Comparison of ENCODE assay signal across 2 cellular contexts in genomic region chr2:125169022-125169763, GRCh38.
TF ChIP-seq lines count a peak whose summit lies in the region.

No MANE protein-coding gene starts in this region.

TF ChIP-seq in GM23338, 12 proteins besides CTCF, POLR2A, EP300 and RAD21:
- TF ChIP-seq ZNF331 (CRISPR knock-in tag; IDR thresholded peaks at IDR 0.05; ENCODE audit: low read depth) (no peak), STAT1 (IDR thresholded peaks at IDR 0.05; ENCODE audit: unreplicated experiment) (no peak), NANOG (IDR thresholded peaks at IDR 0.05; ENCODE audit: borderline replicate concordance) (no peak), CREB1 (CRISPR knock-in tag; IDR thresholded peaks at IDR 0.05; ENCODE audit: low read depth) (no peak), JUNB (IDR thresholded peaks at IDR 0.05; ENCODE audit: unreplicated experiment) (no peak), REST (IDR thresholded peaks at IDR 0.05; ENCODE audit: unreplicated experiment) (no peak), ZNF114 (CRISPR knock-in tag; IDR thresholded peaks at IDR 0.05) (no peak), EZH2phosphoT487 (IDR thresholded peaks at IDR 0.05; ENCODE audit: unreplicated experiment) (no peak), POLR2AphosphoS5 (IDR thresholded peaks at IDR 0.05; ENCODE audit: low read depth) (no peak), EZH2 (IDR thresholded peaks at IDR 0.05; ENCODE audit: low read depth, unreplicated experiment) (no peak)
- TF ChIP-seq, protein P1, sequence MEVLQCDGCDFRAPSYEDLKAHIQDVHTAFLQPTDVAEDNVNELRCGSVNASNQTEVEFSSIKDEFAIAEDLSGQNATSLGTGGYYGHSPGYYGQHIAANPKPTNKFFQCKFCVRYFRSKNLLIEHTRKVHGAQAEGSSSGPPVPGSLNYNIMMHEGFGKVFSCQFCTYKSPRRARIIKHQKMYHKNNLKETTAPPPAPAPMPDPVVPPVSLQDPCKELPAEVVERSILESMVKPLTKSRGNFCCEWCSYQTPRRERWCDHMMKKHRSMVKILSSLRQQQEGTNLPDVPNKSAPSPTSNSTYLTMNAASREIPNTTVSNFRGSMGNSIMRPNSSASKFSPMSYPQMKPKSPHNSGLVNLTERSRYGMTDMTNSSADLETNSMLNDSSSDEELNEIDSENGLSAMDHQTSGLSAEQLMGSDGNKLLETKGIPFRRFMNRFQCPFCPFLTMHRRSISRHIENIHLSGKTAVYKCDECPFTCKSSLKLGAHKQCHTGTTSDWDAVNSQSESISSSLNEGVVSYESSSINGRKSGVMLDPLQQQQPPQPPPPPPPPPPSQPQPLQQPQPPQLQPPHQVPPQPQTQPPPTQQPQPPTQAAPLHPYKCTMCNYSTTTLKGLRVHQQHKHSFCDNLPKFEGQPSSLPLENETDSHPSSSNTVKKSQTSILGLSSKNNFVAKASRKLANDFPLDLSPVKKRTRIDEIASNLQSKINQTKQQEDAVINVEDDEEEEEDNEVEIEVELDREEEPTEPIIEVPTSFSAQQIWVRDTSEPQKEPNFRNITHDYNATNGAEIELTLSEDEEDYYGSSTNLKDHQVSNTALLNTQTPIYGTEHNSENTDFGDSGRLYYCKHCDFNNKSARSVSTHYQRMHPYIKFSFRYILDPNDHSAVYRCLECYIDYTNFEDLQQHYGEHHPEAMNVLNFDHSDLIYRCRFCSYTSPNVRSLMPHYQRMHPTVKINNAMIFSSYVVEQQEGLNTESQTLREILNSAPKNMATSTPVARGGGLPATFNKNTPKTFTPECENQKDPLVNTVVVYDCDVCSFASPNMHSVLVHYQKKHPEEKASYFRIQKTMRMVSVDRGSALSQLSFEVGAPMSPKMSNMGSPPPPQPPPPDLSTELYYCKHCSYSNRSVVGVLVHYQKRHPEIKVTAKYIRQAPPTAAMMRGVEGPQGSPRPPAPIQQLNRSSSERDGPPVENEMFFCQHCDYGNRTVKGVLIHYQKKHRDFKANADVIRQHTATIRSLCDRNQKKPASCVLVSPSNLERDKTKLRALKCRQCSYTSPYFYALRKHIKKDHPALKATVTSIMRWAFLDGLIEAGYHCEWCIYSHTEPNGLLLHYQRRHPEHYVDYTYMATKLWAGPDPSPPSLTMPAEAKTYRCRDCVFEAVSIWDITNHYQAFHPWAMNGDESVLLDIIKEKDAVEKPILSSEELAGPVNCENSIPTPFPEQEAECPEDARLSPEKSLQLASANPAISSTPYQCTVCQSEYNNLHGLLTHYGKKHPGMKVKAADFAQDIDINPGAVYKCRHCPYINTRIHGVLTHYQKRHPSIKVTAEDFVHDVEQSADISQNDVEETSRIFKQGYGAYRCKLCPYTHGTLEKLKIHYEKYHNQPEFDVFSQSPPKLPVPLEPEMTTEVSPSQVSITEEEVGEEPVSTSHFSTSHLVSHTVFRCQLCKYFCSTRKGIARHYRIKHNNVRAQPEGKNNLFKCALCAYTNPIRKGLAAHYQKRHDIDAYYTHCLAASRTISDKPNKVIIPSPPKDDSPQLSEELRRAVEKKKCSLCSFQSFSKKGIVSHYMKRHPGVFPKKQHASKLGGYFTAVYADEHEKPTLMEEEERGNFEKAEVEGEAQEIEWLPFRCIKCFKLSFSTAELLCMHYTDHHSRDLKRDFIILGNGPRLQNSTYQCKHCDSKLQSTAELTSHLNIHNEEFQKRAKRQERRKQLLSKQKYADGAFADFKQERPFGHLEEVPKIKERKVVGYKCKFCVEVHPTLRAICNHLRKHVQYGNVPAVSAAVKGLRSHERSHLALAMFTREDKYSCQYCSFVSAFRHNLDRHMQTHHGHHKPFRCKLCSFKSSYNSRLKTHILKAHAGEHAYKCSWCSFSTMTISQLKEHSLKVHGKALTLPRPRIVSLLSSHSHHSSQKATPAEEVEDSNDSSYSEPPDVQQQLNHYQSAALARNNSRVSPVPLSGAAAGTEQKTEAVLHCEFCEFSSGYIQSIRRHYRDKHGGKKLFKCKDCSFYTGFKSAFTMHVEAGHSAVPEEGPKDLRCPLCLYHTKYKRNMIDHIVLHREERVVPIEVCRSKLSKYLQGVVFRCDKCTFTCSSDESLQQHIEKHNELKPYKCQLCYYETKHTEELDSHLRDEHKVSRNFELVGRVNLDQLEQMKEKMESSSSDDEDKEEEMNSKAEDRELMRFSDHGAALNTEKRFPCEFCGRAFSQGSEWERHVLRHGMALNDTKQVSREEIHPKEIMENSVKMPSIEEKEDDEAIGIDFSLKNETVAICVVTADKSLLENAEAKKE (CRISPR knock-in tag; IDR thresholded peaks at IDR 0.05), result no peak
- TF ChIP-seq, protein P2, sequence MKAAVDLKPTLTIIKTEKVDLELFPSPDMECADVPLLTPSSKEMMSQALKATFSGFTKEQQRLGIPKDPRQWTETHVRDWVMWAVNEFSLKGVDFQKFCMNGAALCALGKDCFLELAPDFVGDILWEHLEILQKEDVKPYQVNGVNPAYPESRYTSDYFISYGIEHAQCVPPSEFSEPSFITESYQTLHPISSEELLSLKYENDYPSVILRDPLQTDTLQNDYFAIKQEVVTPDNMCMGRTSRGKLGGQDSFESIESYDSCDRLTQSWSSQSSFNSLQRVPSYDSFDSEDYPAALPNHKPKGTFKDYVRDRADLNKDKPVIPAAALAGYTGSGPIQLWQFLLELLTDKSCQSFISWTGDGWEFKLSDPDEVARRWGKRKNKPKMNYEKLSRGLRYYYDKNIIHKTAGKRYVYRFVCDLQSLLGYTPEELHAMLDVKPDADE (IDR thresholded peaks at IDR 0.05), result no peak

TF ChIP-seq in H1, 55 proteins besides CTCF, POLR2A, EP300 and RAD21:
- TF ChIP-seq PHF8 (conservative IDR thresholded peaks at IDR 0.05; ENCODE audit: low read depth, low read length) (no peak), NRF1 (IDR thresholded peaks at IDR 0.05; ENCODE audit: low read depth, low read length) (no peak), CBX8 (IDR thresholded peaks at IDR 0.05; ENCODE audit: borderline replicate concordance, low read depth, low read length) (no peak), SIN3A (conservative IDR thresholded peaks at IDR 0.05 in 1 of 2, IDR thresholded peaks at IDR 0.05 in 1 of 2; ENCODE audit: low read depth in 1 of 2, low read length in 2 of 2) (no peak), JUN (IDR thresholded peaks at IDR 0.05; ENCODE audit: low read depth, low read length) (no peak), RFX5 (IDR thresholded peaks at IDR 0.05; ENCODE audit: borderline replicate concordance, low read depth, low read length) (no peak), SIX5 (IDR thresholded peaks at IDR 0.05; ENCODE audit: low read depth, low read length) (no peak), BCL11A (IDR thresholded peaks at IDR 0.05; ENCODE audit: low read depth in 2 of 2, low read length in 2 of 2) (no peak), HDAC2 (IDR thresholded peaks at IDR 0.05; ENCODE audit: borderline replicate concordance in 1 of 2, low read depth in 2 of 2, low read length in 2 of 2) (no peak), ASH2L (IDR thresholded peaks at IDR 0.05; ENCODE audit: low read length) (no peak), TAF7 (optimal IDR thresholded peaks at IDR 0.05; ENCODE audit: borderline replicate concordance, low read depth, low read length) (no peak), CBX5 (IDR thresholded peaks at IDR 0.05; ENCODE audit: low read depth, low read length) (no peak), RBBP5 (IDR thresholded peaks at IDR 0.05; ENCODE audit: borderline replicate concordance, low read depth, low read length) (no peak), TEAD4 (IDR thresholded peaks at IDR 0.05; ENCODE audit: low read depth, low read length) (no peak), POU5F1 (IDR thresholded peaks at IDR 0.05; ENCODE audit: low read depth, low read length) (no peak)
- TF ChIP-seq, protein P3, sequence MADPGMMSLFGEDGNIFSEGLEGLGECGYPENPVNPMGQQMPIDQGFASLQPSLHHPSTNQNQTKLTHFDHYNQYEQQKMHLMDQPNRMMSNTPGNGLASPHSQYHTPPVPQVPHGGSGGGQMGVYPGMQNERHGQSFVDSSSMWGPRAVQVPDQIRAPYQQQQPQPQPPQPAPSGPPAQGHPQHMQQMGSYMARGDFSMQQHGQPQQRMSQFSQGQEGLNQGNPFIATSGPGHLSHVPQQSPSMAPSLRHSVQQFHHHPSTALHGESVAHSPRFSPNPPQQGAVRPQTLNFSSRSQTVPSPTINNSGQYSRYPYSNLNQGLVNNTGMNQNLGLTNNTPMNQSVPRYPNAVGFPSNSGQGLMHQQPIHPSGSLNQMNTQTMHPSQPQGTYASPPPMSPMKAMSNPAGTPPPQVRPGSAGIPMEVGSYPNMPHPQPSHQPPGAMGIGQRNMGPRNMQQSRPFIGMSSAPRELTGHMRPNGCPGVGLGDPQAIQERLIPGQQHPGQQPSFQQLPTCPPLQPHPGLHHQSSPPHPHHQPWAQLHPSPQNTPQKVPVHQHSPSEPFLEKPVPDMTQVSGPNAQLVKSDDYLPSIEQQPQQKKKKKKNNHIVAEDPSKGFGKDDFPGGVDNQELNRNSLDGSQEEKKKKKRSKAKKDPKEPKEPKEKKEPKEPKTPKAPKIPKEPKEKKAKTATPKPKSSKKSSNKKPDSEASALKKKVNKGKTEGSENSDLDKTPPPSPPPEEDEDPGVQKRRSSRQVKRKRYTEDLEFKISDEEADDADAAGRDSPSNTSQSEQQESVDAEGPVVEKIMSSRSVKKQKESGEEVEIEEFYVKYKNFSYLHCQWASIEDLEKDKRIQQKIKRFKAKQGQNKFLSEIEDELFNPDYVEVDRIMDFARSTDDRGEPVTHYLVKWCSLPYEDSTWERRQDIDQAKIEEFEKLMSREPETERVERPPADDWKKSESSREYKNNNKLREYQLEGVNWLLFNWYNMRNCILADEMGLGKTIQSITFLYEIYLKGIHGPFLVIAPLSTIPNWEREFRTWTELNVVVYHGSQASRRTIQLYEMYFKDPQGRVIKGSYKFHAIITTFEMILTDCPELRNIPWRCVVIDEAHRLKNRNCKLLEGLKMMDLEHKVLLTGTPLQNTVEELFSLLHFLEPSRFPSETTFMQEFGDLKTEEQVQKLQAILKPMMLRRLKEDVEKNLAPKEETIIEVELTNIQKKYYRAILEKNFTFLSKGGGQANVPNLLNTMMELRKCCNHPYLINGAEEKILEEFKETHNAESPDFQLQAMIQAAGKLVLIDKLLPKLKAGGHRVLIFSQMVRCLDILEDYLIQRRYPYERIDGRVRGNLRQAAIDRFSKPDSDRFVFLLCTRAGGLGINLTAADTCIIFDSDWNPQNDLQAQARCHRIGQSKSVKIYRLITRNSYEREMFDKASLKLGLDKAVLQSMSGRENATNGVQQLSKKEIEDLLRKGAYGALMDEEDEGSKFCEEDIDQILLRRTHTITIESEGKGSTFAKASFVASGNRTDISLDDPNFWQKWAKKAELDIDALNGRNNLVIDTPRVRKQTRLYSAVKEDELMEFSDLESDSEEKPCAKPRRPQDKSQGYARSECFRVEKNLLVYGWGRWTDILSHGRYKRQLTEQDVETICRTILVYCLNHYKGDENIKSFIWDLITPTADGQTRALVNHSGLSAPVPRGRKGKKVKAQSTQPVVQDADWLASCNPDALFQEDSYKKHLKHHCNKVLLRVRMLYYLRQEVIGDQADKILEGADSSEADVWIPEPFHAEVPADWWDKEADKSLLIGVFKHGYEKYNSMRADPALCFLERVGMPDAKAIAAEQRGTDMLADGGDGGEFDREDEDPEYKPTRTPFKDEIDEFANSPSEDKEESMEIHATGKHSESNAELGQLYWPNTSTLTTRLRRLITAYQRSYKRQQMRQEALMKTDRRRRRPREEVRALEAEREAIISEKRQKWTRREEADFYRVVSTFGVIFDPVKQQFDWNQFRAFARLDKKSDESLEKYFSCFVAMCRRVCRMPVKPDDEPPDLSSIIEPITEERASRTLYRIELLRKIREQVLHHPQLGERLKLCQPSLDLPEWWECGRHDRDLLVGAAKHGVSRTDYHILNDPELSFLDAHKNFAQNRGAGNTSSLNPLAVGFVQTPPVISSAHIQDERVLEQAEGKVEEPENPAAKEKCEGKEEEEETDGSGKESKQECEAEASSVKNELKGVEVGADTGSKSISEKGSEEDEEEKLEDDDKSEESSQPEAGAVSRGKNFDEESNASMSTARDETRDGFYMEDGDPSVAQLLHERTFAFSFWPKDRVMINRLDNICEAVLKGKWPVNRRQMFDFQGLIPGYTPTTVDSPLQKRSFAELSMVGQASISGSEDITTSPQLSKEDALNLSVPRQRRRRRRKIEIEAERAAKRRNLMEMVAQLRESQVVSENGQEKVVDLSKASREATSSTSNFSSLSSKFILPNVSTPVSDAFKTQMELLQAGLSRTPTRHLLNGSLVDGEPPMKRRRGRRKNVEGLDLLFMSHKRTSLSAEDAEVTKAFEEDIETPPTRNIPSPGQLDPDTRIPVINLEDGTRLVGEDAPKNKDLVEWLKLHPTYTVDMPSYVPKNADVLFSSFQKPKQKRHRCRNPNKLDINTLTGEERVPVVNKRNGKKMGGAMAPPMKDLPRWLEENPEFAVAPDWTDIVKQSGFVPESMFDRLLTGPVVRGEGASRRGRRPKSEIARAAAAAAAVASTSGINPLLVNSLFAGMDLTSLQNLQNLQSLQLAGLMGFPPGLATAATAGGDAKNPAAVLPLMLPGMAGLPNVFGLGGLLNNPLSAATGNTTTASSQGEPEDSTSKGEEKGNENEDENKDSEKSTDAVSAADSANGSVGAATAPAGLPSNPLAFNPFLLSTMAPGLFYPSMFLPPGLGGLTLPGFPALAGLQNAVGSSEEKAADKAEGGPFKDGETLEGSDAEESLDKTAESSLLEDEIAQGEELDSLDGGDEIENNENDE (IDR thresholded peaks at IDR 0.05; ENCODE audit: insufficient replicate concordance, low read length), result no peak
